Comparison of ENCODE assay signal across 3 cellular contexts in genomic region chr2:1865716-1866234, GRCh38.
TF ChIP-seq lines count a peak whose summit lies in the region.

No MANE protein-coding gene starts in this region.

TF ChIP-seq in GM23338, 12 proteins besides CTCF, POLR2A, EP300 and RAD21 (continues in another document):
- TF ChIP-seq JUNB (IDR thresholded peaks at IDR 0.05; ENCODE audit: unreplicated experiment), result no peak
- no peak for TF ChIP-seq POLR2AphosphoS5 (IDR thresholded peaks at IDR 0.05; ENCODE audit: low read depth)
- TF ChIP-seq EZH2phosphoT487 (IDR thresholded peaks at IDR 0.05; ENCODE audit: unreplicated experiment), result no peak
- no peak for TF ChIP-seq ETS1 (IDR thresholded peaks at IDR 0.05)
- no peak for TF ChIP-seq STAT1 (IDR thresholded peaks at IDR 0.05; ENCODE audit: unreplicated experiment)
- no peak for TF ChIP-seq ZNF114 (CRISPR knock-in tag; IDR thresholded peaks at IDR 0.05)
- no peak for TF ChIP-seq ZNF331 (CRISPR knock-in tag; IDR thresholded peaks at IDR 0.05; ENCODE audit: low read depth)
- TF ChIP-seq REST (IDR thresholded peaks at IDR 0.05; ENCODE audit: unreplicated experiment), result no peak
- TF ChIP-seq EZH2 (IDR thresholded peaks at IDR 0.05; ENCODE audit: low read depth, unreplicated experiment), result no peak

TF ChIP-seq in H1, 55 proteins besides CTCF, POLR2A, EP300 and RAD21:
- TF ChIP-seq NRF1 (IDR thresholded peaks at IDR 0.05; ENCODE audit: low read depth, low read length), result no peak
- TF ChIP-seq E2F6 (IDR thresholded peaks at IDR 0.05), result peak; percentile 38; the same call in 1 of the 2 replicates
- TF ChIP-seq SRF (IDR thresholded peaks at IDR 0.05; ENCODE audit: low read depth, low read length), result no peak
- TF ChIP-seq RBBP5 (IDR thresholded peaks at IDR 0.05; ENCODE audit: borderline replicate concordance, low read depth, low read length), result no peak

TF ChIP-seq in WTC11, 78 proteins besides CTCF, POLR2A, EP300 and RAD21:
- no peak for TF ChIP-seq AR (CRISPR knock-in tag; IDR thresholded peaks at IDR 0.05)
- no peak for TF ChIP-seq ZNF232 (CRISPR knock-in tag; IDR thresholded peaks at IDR 0.05)
